In genomic region chr2:42296226-42296625, GRCh38 we compare ENCODE assay signal across 11 cellular contexts.
DNase-seq lines count a peak whose midpoint lies in the region; ATAC-seq and TF ChIP-seq lines count a peak whose summit lies in the region.
"Had no signal": no experiment of that assay in that cellular context is flagged by ENCODE, and none has a peak within 500 bp of the region (broad histone marks: within the 10 kb centered on the region; RNA-seq: fewer than 3 reads in every experiment).

No MANE protein-coding gene starts in this region.

- H2AFZ ChIP-seq in neural progenitor cell (replicated peaks) = no peak overlapping the region

- ATAC-seq in GM21423 (IDR thresholded peaks at IDR 0.05; ENCODE audit: unreplicated experiment) (peak; percentile 64), HG03442 (IDR thresholded peaks at IDR 0.05; ENCODE audit: unreplicated experiment) (peak; percentile 69)

- no peak for DNase-seq in T-helper 1 cell
- DNase-seq in immature natural killer cell = no peak
- no peak for DNase-seq in progenitor cell of endocrine pancreas (ENCODE audit: low spot score, unreplicated experiment)
- DNase-seq in AG08396 (ENCODE audit: low spot score) = no peak
- DNase-seq in neural progenitor cell (ENCODE audit: low spot score) = no peak
- DNase-seq: 8988T, NCI-H2081, thyroid gland had no signal

- H3K36me3 ChIP-seq in neural progenitor cell = peaks cover 19% of the 10 kb centered on the region

- H3K4me2 ChIP-seq in neural progenitor cell = no peak overlapping the region

- peaks cover 61% of the 10 kb centered on the region for H3K36me3 Mint-ChIP-seq in T-helper 1 cell treated with Interleukin-12 subunit alpha and Interleukin-12 subunit beta and Interleukin-4 antibody, amounts not matched to agents 30 μg/mL and 1 μg/mL, for 36 hours (ENCODE audit: low read depth)
- H3K36me3 Mint-ChIP-seq in immature natural killer cell (peaks cover 22 to 35% (median 26%) of the 10 kb centered on the region in 3 donors), progenitor cell of endocrine pancreas (ENCODE audit: insufficient read depth) (peaks cover 18% of the 10 kb centered on the region), neural progenitor cell (peaks cover 12% of the 10 kb centered on the region)

- no peaks in the 10 kb centered on the region for H3K9me3 Mint-ChIP-seq in T-helper 1 cell treated with Interleukin-12 subunit alpha and Interleukin-12 subunit beta and Interleukin-4 antibody, amounts not matched to agents 30 μg/mL and 1 μg/mL, for 36 hours
- H3K9me3 Mint-ChIP-seq in immature natural killer cell (no peaks in the 10 kb centered on the region), progenitor cell of endocrine pancreas (ENCODE audit: low read depth) (no peaks in the 10 kb centered on the region), neural progenitor cell (no peaks in the 10 kb centered on the region)

- H3K4me3 Mint-ChIP-seq in T-helper 1 cell treated with Interleukin-12 subunit alpha and Interleukin-12 subunit beta and Interleukin-4 antibody, amounts not matched to agents 30 μg/mL and 1 μg/mL, for 36 hours = no peak overlapping the region
- H3K4me3 Mint-ChIP-seq in immature natural killer cell = no peak overlapping the region
- no peak overlapping the region for H3K4me3 Mint-ChIP-seq in progenitor cell of endocrine pancreas (ENCODE audit: low read depth)
- H3K4me3 Mint-ChIP-seq in neural progenitor cell = no peak overlapping the region

- no peaks in the 10 kb centered on the region for H3K9me3 ChIP-seq in neural progenitor cell (ENCODE audit: low read depth)
- H3K9me3 ChIP-seq: thyroid gland had no signal

- H3K4me1 ChIP-seq in neural progenitor cell = no peaks in the 10 kb centered on the region
- H3K4me1 ChIP-seq: thyroid gland had no signal

- TF ChIP-seq CTCF in progenitor cell of endocrine pancreas (IDR thresholded peaks at IDR 0.05; ENCODE audit: unreplicated experiment) (no peak), neural progenitor cell (IDR thresholded peaks at IDR 0.05) (no peak)

- no peaks in the 10 kb centered on the region for H3K27me3 Mint-ChIP-seq in T-helper 1 cell treated with Interleukin-12 subunit alpha and Interleukin-12 subunit beta and Interleukin-4 antibody, amounts not matched to agents 30 μg/mL and 1 μg/mL, for 36 hours (ENCODE audit: low read depth)
- H3K27me3 Mint-ChIP-seq in immature natural killer cell (ENCODE audit: low read depth in 3 of 3) = peaks cover 0 to 2% (median 0%) of the 10 kb centered on the region in 3 donors
- no peaks in the 10 kb centered on the region for H3K27me3 Mint-ChIP-seq in progenitor cell of endocrine pancreas
- no peaks in the 10 kb centered on the region for H3K27me3 Mint-ChIP-seq in neural progenitor cell (ENCODE audit: insufficient read depth, low read depth)

- no peak overlapping the region for H3K9ac ChIP-seq in neural progenitor cell

- H3K27ac ChIP-seq in neural progenitor cell = no peak overlapping the region
- H3K27ac ChIP-seq: thyroid gland had no signal

- peaks cover 41% of the 10 kb centered on the region for H3K4me1 Mint-ChIP-seq in T-helper 1 cell treated with Interleukin-12 subunit alpha and Interleukin-12 subunit beta and Interleukin-4 antibody, amounts not matched to agents 30 μg/mL and 1 μg/mL, for 36 hours (ENCODE audit: low read depth)
- H3K4me1 Mint-ChIP-seq in immature natural killer cell (peaks cover 40 to 51% of the 10 kb centered on the region in 2 donors), progenitor cell of endocrine pancreas (ENCODE audit: low read depth) (no peaks in the 10 kb centered on the region), neural progenitor cell (no peaks in the 10 kb centered on the region)

- H3K79me2 ChIP-seq in neural progenitor cell (ENCODE audit: low read depth) = no peaks in the 10 kb centered on the region

- no peaks in the 10 kb centered on the region for H3F3A ChIP-seq in neural progenitor cell (ENCODE audit: low read depth)

- peak overlapping the region; percentile 80 for H3K27ac Mint-ChIP-seq in T-helper 1 cell treated with Interleukin-12 subunit alpha and Interleukin-12 subunit beta and Interleukin-4 antibody, amounts not matched to agents 30 μg/mL and 1 μg/mL, for 36 hours
- H3K27ac Mint-ChIP-seq in immature natural killer cell = peak overlapping the region; percentile 54 to 85 (median 78)
- H3K27ac Mint-ChIP-seq in progenitor cell of endocrine pancreas = no peak overlapping the region
- no peak overlapping the region for H3K27ac Mint-ChIP-seq in neural progenitor cell

- no peak overlapping the region for H3K4me3 ChIP-seq in neural progenitor cell
- H3K4me3 ChIP-seq: thyroid gland had no signal

- H3K27me3 ChIP-seq in neural progenitor cell = no peaks in the 10 kb centered on the region
- H3K27me3 ChIP-seq: thyroid gland had no signal

- no peaks in the 10 kb centered on the region for H4K20me1 ChIP-seq in neural progenitor cell (ENCODE audit: low read depth)

Comparison
In these comparisons a context has a peak if more than half of its experiments do, and no peak if none do; other contexts are left out.
1. H3K27ac Mint-ChIP-seq: peak in T-helper 1 cell treated with Interleukin-12 subunit alpha and Interleukin-12 subunit beta and Interleukin-4 antibody, amounts not matched to agents 30 μg/mL and 1 μg/mL, for 36 hours (single experiment) and immature natural killer cell (6 of 6); none in progenitor cell of endocrine pancreas (single experiment) and neural progenitor cell (single experiment).